Comparison of ENCODE assay signal across 3 cellular contexts in the genomic region with DNA sequence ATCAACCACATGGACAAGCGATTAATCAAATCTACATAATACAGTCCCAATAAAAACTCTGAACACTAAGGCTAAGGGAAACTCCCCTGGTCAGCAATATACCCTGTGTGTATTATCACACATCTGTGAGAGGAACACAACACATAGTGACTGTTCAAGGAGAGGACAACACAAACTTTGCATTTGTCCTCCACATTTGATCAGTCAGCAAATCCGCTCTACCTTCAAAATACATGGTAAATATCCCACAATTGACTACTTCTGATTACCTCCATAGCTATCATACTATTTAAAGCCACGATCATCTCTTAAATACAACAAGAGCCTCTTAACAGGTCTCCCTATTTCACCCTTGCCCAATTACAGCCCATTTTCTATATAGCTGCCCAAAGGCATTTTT.
TF ChIP-seq lines count a peak whose summit lies in the region.

No MANE protein-coding gene starts in this region.

TF ChIP-seq in A549, 52 proteins besides CTCF, POLR2A, EP300 and RAD21:
- TF ChIP-seq, protein P1, sequence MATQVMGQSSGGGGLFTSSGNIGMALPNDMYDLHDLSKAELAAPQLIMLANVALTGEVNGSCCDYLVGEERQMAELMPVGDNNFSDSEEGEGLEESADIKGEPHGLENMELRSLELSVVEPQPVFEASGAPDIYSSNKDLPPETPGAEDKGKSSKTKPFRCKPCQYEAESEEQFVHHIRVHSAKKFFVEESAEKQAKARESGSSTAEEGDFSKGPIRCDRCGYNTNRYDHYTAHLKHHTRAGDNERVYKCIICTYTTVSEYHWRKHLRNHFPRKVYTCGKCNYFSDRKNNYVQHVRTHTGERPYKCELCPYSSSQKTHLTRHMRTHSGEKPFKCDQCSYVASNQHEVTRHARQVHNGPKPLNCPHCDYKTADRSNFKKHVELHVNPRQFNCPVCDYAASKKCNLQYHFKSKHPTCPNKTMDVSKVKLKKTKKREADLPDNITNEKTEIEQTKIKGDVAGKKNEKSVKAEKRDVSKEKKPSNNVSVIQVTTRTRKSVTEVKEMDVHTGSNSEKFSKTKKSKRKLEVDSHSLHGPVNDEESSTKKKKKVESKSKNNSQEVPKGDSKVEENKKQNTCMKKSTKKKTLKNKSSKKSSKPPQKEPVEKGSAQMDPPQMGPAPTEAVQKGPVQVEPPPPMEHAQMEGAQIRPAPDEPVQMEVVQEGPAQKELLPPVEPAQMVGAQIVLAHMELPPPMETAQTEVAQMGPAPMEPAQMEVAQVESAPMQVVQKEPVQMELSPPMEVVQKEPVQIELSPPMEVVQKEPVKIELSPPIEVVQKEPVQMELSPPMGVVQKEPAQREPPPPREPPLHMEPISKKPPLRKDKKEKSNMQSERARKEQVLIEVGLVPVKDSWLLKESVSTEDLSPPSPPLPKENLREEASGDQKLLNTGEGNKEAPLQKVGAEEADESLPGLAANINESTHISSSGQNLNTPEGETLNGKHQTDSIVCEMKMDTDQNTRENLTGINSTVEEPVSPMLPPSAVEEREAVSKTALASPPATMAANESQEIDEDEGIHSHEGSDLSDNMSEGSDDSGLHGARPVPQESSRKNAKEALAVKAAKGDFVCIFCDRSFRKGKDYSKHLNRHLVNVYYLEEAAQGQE (IDR thresholded peaks at IDR 0.05): no peak
- TF ChIP-seq NPAS2 (CRISPR knock-in tag; IDR thresholded peaks at IDR 0.05; ENCODE audit: borderline replicate concordance): no peak
- TF ChIP-seq JUN (IDR thresholded peaks at IDR 0.05): no peak
- TF ChIP-seq FOXS1 (CRISPR knock-in tag; IDR thresholded peaks at IDR 0.05): no peak
- TF ChIP-seq, protein P2, sequence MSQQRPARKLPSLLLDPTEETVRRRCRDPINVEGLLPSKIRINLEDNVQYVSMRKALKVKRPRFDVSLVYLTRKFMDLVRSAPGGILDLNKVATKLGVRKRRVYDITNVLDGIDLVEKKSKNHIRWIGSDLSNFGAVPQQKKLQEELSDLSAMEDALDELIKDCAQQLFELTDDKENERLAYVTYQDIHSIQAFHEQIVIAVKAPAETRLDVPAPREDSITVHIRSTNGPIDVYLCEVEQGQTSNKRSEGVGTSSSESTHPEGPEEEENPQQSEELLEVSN (IDR thresholded peaks at IDR 0.05; ENCODE audit: borderline replicate concordance, low read depth): no peak
- TF ChIP-seq ZFP36 (IDR thresholded peaks at IDR 0.05; ENCODE audit: borderline replicate concordance, partially characterized antibody): no peak
- TF ChIP-seq MAFK (IDR thresholded peaks at IDR 0.05; ENCODE audit: partially characterized antibody): peak; percentile 33

TF ChIP-seq in GM12891, 5 proteins besides CTCF, POLR2A, EP300 and RAD21:
- TF ChIP-seq PAX5 (IDR thresholded peaks at IDR 0.05; ENCODE audit: insufficient read depth, low read length, severe bottlenecking) (no peak), SPI1 (IDR thresholded peaks at IDR 0.05; ENCODE audit: low read depth, low read length) (no peak), POLR2AphosphoS5 (IDR thresholded peaks at IDR 0.05; ENCODE audit: low read depth, low read length) (no peak), TAF1 (IDR thresholded peaks at IDR 0.05; ENCODE audit: low read depth, low read length) (no peak), POU2F2 (IDR thresholded peaks at IDR 0.05; ENCODE audit: low read depth, low read length) (no peak)

TF ChIP-seq in GM12878, 131 proteins besides CTCF, POLR2A, EP300 and RAD21 (continued from another document):
- TF ChIP-seq SIX5 (IDR thresholded peaks at IDR 0.05; ENCODE audit: low read depth, low read length, severe bottlenecking) (no peak), TCF12 (IDR thresholded peaks at IDR 0.05; ENCODE audit: low read depth, low read length) (no peak), IKZF1 (conservative IDR thresholded peaks at IDR 0.05) (no peak), MYC (IDR thresholded peaks at IDR 0.05; ENCODE audit: insufficient read depth, insufficient read length, insufficient replicate concordance, low read length, severe bottlenecking) (no peak), RUNX3 (IDR thresholded peaks at IDR 0.05; ENCODE audit: low read length) (no peak), FOXM1 (IDR thresholded peaks at IDR 0.05; ENCODE audit: low read depth, low read length) (no peak), RCOR1 (conservative IDR thresholded peaks at IDR 0.05; ENCODE audit: low read depth, low read length) (no peak)
- TF ChIP-seq, protein P3, sequence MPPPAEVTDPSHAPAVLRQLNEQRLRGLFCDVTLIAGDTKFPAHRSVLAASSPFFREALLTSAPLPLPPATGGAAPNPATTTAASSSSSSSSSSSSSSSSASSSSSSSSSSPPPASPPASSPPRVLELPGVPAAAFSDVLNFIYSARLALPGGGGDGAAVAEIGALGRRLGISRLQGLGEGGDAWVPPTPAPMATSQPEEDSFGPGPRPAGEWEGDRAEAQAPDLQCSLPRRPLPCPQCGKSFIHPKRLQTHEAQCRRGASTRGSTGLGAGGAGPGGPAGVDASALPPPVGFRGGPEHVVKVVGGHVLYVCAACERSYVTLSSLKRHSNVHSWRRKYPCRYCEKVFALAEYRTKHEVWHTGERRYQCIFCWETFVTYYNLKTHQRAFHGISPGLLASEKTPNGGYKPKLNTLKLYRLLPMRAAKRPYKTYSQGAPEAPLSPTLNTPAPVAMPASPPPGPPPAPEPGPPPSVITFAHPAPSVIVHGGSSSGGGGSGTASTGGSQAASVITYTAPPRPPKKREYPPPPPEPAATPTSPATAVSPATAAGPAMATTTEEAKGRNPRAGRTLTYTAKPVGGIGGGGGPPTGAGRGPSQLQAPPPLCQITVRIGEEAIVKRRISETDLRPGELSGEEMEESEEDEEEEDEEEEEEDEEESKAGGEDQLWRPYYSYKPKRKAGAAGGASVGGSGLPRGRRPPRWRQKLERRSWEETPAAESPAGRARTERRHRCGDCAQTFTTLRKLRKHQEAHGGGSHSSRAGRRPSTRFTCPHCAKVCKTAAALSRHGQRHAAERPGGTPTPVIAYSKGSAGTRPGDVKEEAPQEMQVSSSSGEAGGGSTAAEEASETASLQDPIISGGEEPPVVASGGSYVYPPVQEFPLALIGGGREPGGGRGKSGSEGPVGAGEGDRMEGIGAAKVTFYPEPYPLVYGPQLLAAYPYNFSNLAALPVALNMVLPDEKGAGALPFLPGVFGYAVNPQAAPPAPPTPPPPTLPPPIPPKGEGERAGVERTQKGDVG (CRISPR knock-in tag; IDR thresholded peaks at IDR 0.05): no peak
- TF ChIP-seq, protein P4, sequence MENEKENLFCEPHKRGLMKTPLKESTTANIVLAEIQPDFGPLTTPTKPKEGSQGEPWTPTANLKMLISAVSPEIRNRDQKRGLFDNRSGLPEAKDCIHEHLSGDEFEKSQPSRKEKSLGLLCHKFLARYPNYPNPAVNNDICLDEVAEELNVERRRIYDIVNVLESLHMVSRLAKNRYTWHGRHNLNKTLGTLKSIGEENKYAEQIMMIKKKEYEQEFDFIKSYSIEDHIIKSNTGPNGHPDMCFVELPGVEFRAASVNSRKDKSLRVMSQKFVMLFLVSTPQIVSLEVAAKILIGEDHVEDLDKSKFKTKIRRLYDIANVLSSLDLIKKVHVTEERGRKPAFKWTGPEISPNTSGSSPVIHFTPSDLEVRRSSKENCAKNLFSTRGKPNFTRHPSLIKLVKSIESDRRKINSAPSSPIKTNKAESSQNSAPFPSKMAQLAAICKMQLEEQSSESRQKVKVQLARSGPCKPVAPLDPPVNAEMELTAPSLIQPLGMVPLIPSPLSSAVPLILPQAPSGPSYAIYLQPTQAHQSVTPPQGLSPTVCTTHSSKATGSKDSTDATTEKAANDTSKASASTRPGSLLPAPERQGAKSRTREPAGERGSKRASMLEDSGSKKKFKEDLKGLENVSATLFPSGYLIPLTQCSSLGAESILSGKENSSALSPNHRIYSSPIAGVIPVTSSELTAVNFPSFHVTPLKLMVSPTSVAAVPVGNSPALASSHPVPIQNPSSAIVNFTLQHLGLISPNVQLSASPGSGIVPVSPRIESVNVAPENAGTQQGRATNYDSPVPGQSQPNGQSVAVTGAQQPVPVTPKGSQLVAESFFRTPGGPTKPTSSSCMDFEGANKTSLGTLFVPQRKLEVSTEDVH (IDR thresholded peaks at IDR 0.05; ENCODE audit: low read depth, partially characterized antibody): no peak
TF ChIP-seq in GM12878: peak in this region for 0.
